1 cellular context compared by ENCODE assay signal in genomic region chr17:72761431-72761830, GRCh38.
TF ChIP-seq lines count a peak whose summit lies in the region.

No MANE protein-coding gene starts in this region.

TF ChIP-seq in K562, 482 proteins besides CTCF, POLR2A, EP300 and RAD21 (continued from another document and continues in another):
- TF ChIP-seq CTCFL (IDR thresholded peaks at IDR 0.05; ENCODE audit: borderline replicate concordance, insufficient read depth, low read depth, low read length, poor library complexity, severe bottlenecking), result no peak
- no peak for TF ChIP-seq CREB3 (tag; conservative IDR thresholded peaks at IDR 0.05; ENCODE audit: low read depth)
- no peak for TF ChIP-seq HMBOX1 (IDR thresholded peaks at IDR 0.05)
- no peak for TF ChIP-seq CREBBP (IDR thresholded peaks at IDR 0.05; ENCODE audit: low read depth, low read length)
- no peak for TF ChIP-seq HNRNPL (IDR thresholded peaks at IDR 0.05; ENCODE audit: low read depth, low read length)
- no peak for TF ChIP-seq PRPF4 (IDR thresholded peaks at IDR 0.05; ENCODE audit: insufficient read depth, low read depth, low read length, poor library complexity, severe bottlenecking)
- TF ChIP-seq CBX1 (IDR thresholded peaks at IDR 0.05; ENCODE audit: low read depth), result no peak
- no peak for TF ChIP-seq REST (CRISPR knock-in tag; IDR thresholded peaks at IDR 0.05; ENCODE audit: low read depth)
- TF ChIP-seq TCF3 (CRISPR knock-in tag; IDR thresholded peaks at IDR 0.05), result peak; percentile 78
- no peak for TF ChIP-seq ZNF407 (IDR thresholded peaks at IDR 0.05; ENCODE audit: low read depth)
- TF ChIP-seq NCOA2 (IDR thresholded peaks at IDR 0.05; ENCODE audit: partially characterized antibody in 2 of 2), result no peak
- no peak for TF ChIP-seq CEBPB (tag; IDR thresholded peaks at IDR 0.05)
- 0 out of 2 replicates have a peak, but pooled peaks have one; percentile 40 for TF ChIP-seq FOSL1 (tag; conservative IDR thresholded peaks at IDR 0.05)
- TF ChIP-seq MBD1 (CRISPR knock-in tag; IDR thresholded peaks at IDR 0.05), result no peak
- TF ChIP-seq ZNF239 (CRISPR knock-in tag; IDR thresholded peaks at IDR 0.05), result no peak
- TF ChIP-seq TFAP4 (CRISPR knock-in tag; IDR thresholded peaks at IDR 0.05; ENCODE audit: borderline replicate concordance), result no peak
- no peak for TF ChIP-seq E2F5 (CRISPR knock-in tag; IDR thresholded peaks at IDR 0.05)
- TF ChIP-seq ZNF316 (IDR thresholded peaks at IDR 0.05), result peak; percentile 50; the same call in 1 of the 2 replicates
- no peak for TF ChIP-seq SREBF1 (IDR thresholded peaks at IDR 0.05; ENCODE audit: borderline replicate concordance, low read depth, low read length)
- TF ChIP-seq NFRKB (IDR thresholded peaks at IDR 0.05; ENCODE audit: low read depth), result no peak
- no peak for TF ChIP-seq HDAC6 (IDR thresholded peaks at IDR 0.05; ENCODE audit: low read depth, low read length)
- TF ChIP-seq XRCC5 (IDR thresholded peaks at IDR 0.05; ENCODE audit: low read depth, low read length), result no peak
- TF ChIP-seq FOXA1 (IDR thresholded peaks at IDR 0.05; ENCODE audit: borderline replicate concordance), result no peak
- TF ChIP-seq ZBTB12 (CRISPR knock-in tag; IDR thresholded peaks at IDR 0.05), result no peak
- no peak for TF ChIP-seq FOXK2 (conservative IDR thresholded peaks at IDR 0.05 in 1 of 2, IDR thresholded peaks at IDR 0.05 in 1 of 2; ENCODE audit: low read depth in 2 of 2)
- TF ChIP-seq ADNP (tag; IDR thresholded peaks at IDR 0.05), result peak; percentile 72; the same call in 1 of the 2 replicates
- TF ChIP-seq BRD4 (IDR thresholded peaks at IDR 0.05), result no peak
- TF ChIP-seq NFATC3 (IDR thresholded peaks at IDR 0.05), result no peak
- TF ChIP-seq MLX (CRISPR knock-in tag; conservative IDR thresholded peaks at IDR 0.05), result no peak
